ENCODE assay signal across 24 cellular contexts in genomic region chr16:11127610-11128195, GRCh38.
DNase-seq lines count a peak whose midpoint lies in the region; ATAC-seq and TF ChIP-seq lines count a peak whose summit lies in the region.
"Had no signal": no experiment of that assay in that cellular context is flagged by ENCODE, and none has a peak within 500 bp of the region (broad histone marks: within the 10 kb centered on the region; RNA-seq: fewer than 3 reads in every experiment).

No MANE protein-coding gene starts in this region.

- peak overlapping the region; percentile 5; the same call in 1 of the 2 replicates for H3K4me2 ChIP-seq in KMS-11
- no peak overlapping the region for H3K4me2 ChIP-seq in GM23338
- H3K4me2 ChIP-seq: PC-9 had no signal

- no peak for DNase-seq in activated naive CD8-positive, alpha-beta T cell treated with anti-CD3 and anti-CD28 coated beads, Interleukin-2, amount 10 ng/mL, durations not matched to agents 7 days and 5 days
- DNase-seq in activated naive CD8-positive, alpha-beta T cell treated with anti-CD3 and anti-CD28 coated beads for 36 hours: no peak
- DNase-seq in esophagus muscularis mucosa (ENCODE audit: extremely low spot score) (no peak), NCI-H524 (lab: John Stamatoyannopoulos, UW) (no peak), HUDEP-2 (lab: John Stamatoyannopoulos, UW; ENCODE audit: unreplicated experiment in 76 of 76) (no peak), GM23338 (ENCODE audit: low spot score) (no peak)
- no peak for DNase-seq in stimulated activated naive B cell treated with anti-CD40 and anti-IgM and Interleukin-4, amounts not matched to agents 10 μg/mL and 1 μg/mL and 100 μg/mL, for 72 hours
- DNase-seq: activated CD4-positive, alpha-beta T cell treated with anti-CD3 and anti-CD28 coated beads for 4 hours; activated CD8-positive, alpha-beta memory T cell treated with anti-CD3 and anti-CD28 coated beads, Interleukin-2, amount 50 U/mL, for 48 hours; activated gamma-delta T cell; amniotic stem cell; Calu3; hippocampal formation; NCI-H1092; NCI-H1930; NCI-H2227 treated with DMSO at 0.1 percent for 48 hours; occipital lobe; PC-9; SIG-M5; spleen; T-cell had no signal

- no peaks in the 10 kb centered on the region for H3F3A ChIP-seq in GM23338 (replicated peaks; ENCODE audit: low read depth)

- H3K4me1 ChIP-seq in KMS-11 (ENCODE audit: low read depth, poor library complexity, severe bottlenecking): peaks cover 55% of the 10 kb centered on the region
- H3K4me1 ChIP-seq in esophagus muscularis mucosa: peaks cover 39 to 51% (median 44%) of the 10 kb centered on the region in 4 donors
- H3K4me1 ChIP-seq in GM23338 (ENCODE audit: insufficient read depth): no peaks in the 10 kb centered on the region

- no peak overlapping the region for H3K4me3 Mint-ChIP-seq in activated naive CD8-positive, alpha-beta T cell treated with anti-CD3 and anti-CD28 coated beads, Interleukin-2, amount 10 ng/mL, durations not matched to agents 7 days and 5 days
- H3K4me3 Mint-ChIP-seq in activated naive CD8-positive, alpha-beta T cell treated with anti-CD3 and anti-CD28 coated beads for 36 hours: no peak overlapping the region
- H3K4me3 Mint-ChIP-seq in stimulated activated naive B cell treated with anti-CD40 and anti-IgM and Interleukin-4, amounts not matched to agents 10 μg/mL and 1 μg/mL and 100 μg/mL, for 72 hours: no peak overlapping the region
- H3K4me3 Mint-ChIP-seq in GM23338: no peak overlapping the region

- POLR2A ChIA-PET in activated naive CD8-positive, alpha-beta T cell treated with anti-CD3 and anti-CD28 coated beads, Interleukin-2, amount 10 ng/mL, durations not matched to agents 7 days and 5 days (lab: Charles Lee): interaction anchor here (1.5 to 1.8 kb wide), 3 partner anchors 13 to 128 kb away, joined by 5 to 9 read pairs (median 9); partner anchors contain the start of gene SOCS1

- TF ChIP-seq POLR2A in esophagus muscularis mucosa (IDR thresholded peaks at IDR 0.05; ENCODE audit: low read depth): no peak

- H3K9ac ChIP-seq in KMS-11: no peak overlapping the region

- H3K27ac Mint-ChIP-seq in activated naive CD8-positive, alpha-beta T cell treated with anti-CD3 and anti-CD28 coated beads, Interleukin-2, amount 10 ng/mL, durations not matched to agents 7 days and 5 days: peak overlapping the region; percentile 87
- no peak overlapping the region for H3K27ac Mint-ChIP-seq in activated naive CD8-positive, alpha-beta T cell treated with anti-CD3 and anti-CD28 coated beads for 36 hours
- H3K27ac Mint-ChIP-seq in stimulated activated naive B cell treated with anti-CD40 and anti-IgM and Interleukin-4, amounts not matched to agents 10 μg/mL and 1 μg/mL and 100 μg/mL, for 72 hours: peak overlapping the region; percentile 25
- no peak overlapping the region for H3K27ac Mint-ChIP-seq in GM23338

- no peak for TF ChIP-seq CTCF in KMS-11 (conservative IDR thresholded peaks at IDR 0.05; ENCODE audit: low read depth, low read length)
- no peak for TF ChIP-seq CTCF in esophagus muscularis mucosa (IDR thresholded peaks at IDR 0.05)
- TF ChIP-seq CTCF in GM23338 (conservative IDR thresholded peaks at IDR 0.05; ENCODE audit: low read depth in 2 of 2): no peak

- no peaks in the 10 kb centered on the region for H3K79me2 ChIP-seq in KMS-11 (ENCODE audit: insufficient read depth, low read depth)
- no peaks in the 10 kb centered on the region for H3K79me2 ChIP-seq in GM23338 (replicated peaks; ENCODE audit: insufficient read depth)

- no peaks in the 10 kb centered on the region for H3K27me3 Mint-ChIP-seq in activated naive CD8-positive, alpha-beta T cell treated with anti-CD3 and anti-CD28 coated beads, Interleukin-2, amount 10 ng/mL, durations not matched to agents 7 days and 5 days
- H3K27me3 Mint-ChIP-seq in activated naive CD8-positive, alpha-beta T cell treated with anti-CD3 and anti-CD28 coated beads for 36 hours: no peaks in the 10 kb centered on the region
- H3K27me3 Mint-ChIP-seq in stimulated activated naive B cell treated with anti-CD40 and anti-IgM and Interleukin-4, amounts not matched to agents 10 μg/mL and 1 μg/mL and 100 μg/mL, for 72 hours: no peaks in the 10 kb centered on the region
- peaks cover 9% of the 10 kb centered on the region for H3K27me3 Mint-ChIP-seq in GM23338 (ENCODE audit: insufficient read depth, low read depth, poor library complexity)
- H3K27me3 Mint-ChIP-seq: T-cell had no signal

- H3K4me1 Mint-ChIP-seq in activated naive CD8-positive, alpha-beta T cell treated with anti-CD3 and anti-CD28 coated beads, Interleukin-2, amount 10 ng/mL, durations not matched to agents 7 days and 5 days: peaks cover 59% of the 10 kb centered on the region
- peaks cover 35% of the 10 kb centered on the region for H3K4me1 Mint-ChIP-seq in activated naive CD8-positive, alpha-beta T cell treated with anti-CD3 and anti-CD28 coated beads for 36 hours
- peaks cover 44 to 61% of the 10 kb centered on the region in 2 donors for H3K4me1 Mint-ChIP-seq in stimulated activated naive B cell treated with anti-CD40 and anti-IgM and Interleukin-4, amounts not matched to agents 10 μg/mL and 1 μg/mL and 100 μg/mL, for 72 hours
- H3K4me1 Mint-ChIP-seq in GM23338: 0 out of 3 replicates have a peak, but pooled peaks cover 3% of the 10 kb centered on the region

- H4K20me1 ChIP-seq in KMS-11 (ENCODE audit: insufficient read depth): no peaks in the 10 kb centered on the region
- H4K20me1 ChIP-seq in GM23338 (replicated peaks; ENCODE audit: insufficient read depth): no peaks in the 10 kb centered on the region

- no peaks in the 10 kb centered on the region for H3K27me3 ChIP-seq in KMS-11 (ENCODE audit: insufficient read depth, low read depth)
- no peaks in the 10 kb centered on the region for H3K27me3 ChIP-seq in esophagus muscularis mucosa
- no peaks in the 10 kb centered on the region for H3K27me3 ChIP-seq in GM23338 (ENCODE audit: insufficient read depth)
- H3K27me3 ChIP-seq: BLaER1 treated with 17β-estradiol and CSF1 and Interleukin-3, amounts not matched to agents 10 nM and 100 nM; spleen had no signal

- 78% methylated on average over 7 of the region's 7 CpGs for WGBS in esophagus muscularis mucosa

- H3K36me3 Mint-ChIP-seq in activated naive CD8-positive, alpha-beta T cell treated with anti-CD3 and anti-CD28 coated beads, Interleukin-2, amount 10 ng/mL, durations not matched to agents 7 days and 5 days: peaks cover 45% of the 10 kb centered on the region
- peaks cover 10% of the 10 kb centered on the region for H3K36me3 Mint-ChIP-seq in activated naive CD8-positive, alpha-beta T cell treated with anti-CD3 and anti-CD28 coated beads for 36 hours
- peaks cover 68 to 86% of the 10 kb centered on the region in 2 donors for H3K36me3 Mint-ChIP-seq in stimulated activated naive B cell treated with anti-CD40 and anti-IgM and Interleukin-4, amounts not matched to agents 10 μg/mL and 1 μg/mL and 100 μg/mL, for 72 hours
- no peaks in the 10 kb centered on the region for H3K36me3 Mint-ChIP-seq in GM23338 (ENCODE audit: low read depth)

- no peak overlapping the region for H3K4me3 ChIP-seq in KMS-11 (IDR thresholded peaks at IDR 0.05; ENCODE audit: insufficient read depth, low read depth, low read length)
- H3K4me3 ChIP-seq in esophagus muscularis mucosa: no peak overlapping the region
- H3K4me3 ChIP-seq in GM23338: no peak overlapping the region
- H3K4me3 ChIP-seq: BLaER1 treated with 17β-estradiol and CSF1 and Interleukin-3, amounts not matched to agents 10 nM and 100 nM; lung; PC-9; spleen had no signal

- ATAC-seq in activated naive CD8-positive, alpha-beta T cell treated with anti-CD3 and anti-CD28 coated beads, Interleukin-2, amount 10 ng/mL, durations not matched to agents 7 days and 5 days (ENCODE audit: low read depth): no peak
- no peak for ATAC-seq in stimulated activated naive B cell treated with anti-CD40 and anti-IgM and Interleukin-4, amounts not matched to agents 10 μg/mL and 1 μg/mL and 100 μg/mL, for 72 hours (replicated peaks)
- no peak for ATAC-seq in GM23338
- ATAC-seq: T-cell had no signal

- TF ChIP-seq EP300 in esophagus muscularis mucosa (IDR thresholded peaks at IDR 0.05): no peak

- no peaks in the 10 kb centered on the region for H3K36me3 ChIP-seq in KMS-11 (ENCODE audit: insufficient read depth)
- H3K36me3 ChIP-seq in esophagus muscularis mucosa: peaks cover 14 to 44% (median 35%) of the 10 kb centered on the region in 4 donors
- H3K36me3 ChIP-seq in GM23338 (ENCODE audit: insufficient read depth): no peaks in the 10 kb centered on the region

- intact Hi-C loops in esophagus muscularis mucosa (cut with DNase I): no loop called here

- H3K9me2 ChIP-seq in GM23338 (ENCODE audit: insufficient read depth): no peaks in the 10 kb centered on the region

- H3K9me3 Mint-ChIP-seq in activated naive CD8-positive, alpha-beta T cell treated with anti-CD3 and anti-CD28 coated beads, Interleukin-2, amount 10 ng/mL, durations not matched to agents 7 days and 5 days: no peaks in the 10 kb centered on the region
- H3K9me3 Mint-ChIP-seq in activated naive CD8-positive, alpha-beta T cell treated with anti-CD3 and anti-CD28 coated beads for 36 hours: no peaks in the 10 kb centered on the region
- no peaks in the 10 kb centered on the region for H3K9me3 Mint-ChIP-seq in stimulated activated naive B cell treated with anti-CD40 and anti-IgM and Interleukin-4, amounts not matched to agents 10 μg/mL and 1 μg/mL and 100 μg/mL, for 72 hours
- no peaks in the 10 kb centered on the region for H3K9me3 Mint-ChIP-seq in GM23338
- H3K9me3 Mint-ChIP-seq: T-cell had no signal

- H2AFZ ChIP-seq in KMS-11 (ENCODE audit: low read depth) (no peak overlapping the region), GM23338 (no peak overlapping the region)
- H2AFZ ChIP-seq: PC-9 had no signal

- peak overlapping the region; percentile 8; the same call in 1 of the 2 replicates for H3K27ac ChIP-seq in KMS-11
- peak overlapping the region; percentile 44 to 65 (median 58) for H3K27ac ChIP-seq in esophagus muscularis mucosa (replicated peaks in 1 of 4)
- no peak overlapping the region for H3K27ac ChIP-seq in GM23338 (ENCODE audit: low read depth)
- H3K27ac ChIP-seq: PC-9 had no signal

- H3K9me3 ChIP-seq in esophagus muscularis mucosa: no peaks in the 10 kb centered on the region
- H3K9me3 ChIP-seq: BLaER1 treated with 17β-estradiol and CSF1 and Interleukin-3, amounts not matched to agents 10 nM and 100 nM; spleen had no signal

TF ChIP-seq in GM23338, 12 proteins besides CTCF, POLR2A, EP300 and RAD21 (continues in another document):
- TF ChIP-seq CREB1 (CRISPR knock-in tag; IDR thresholded peaks at IDR 0.05; ENCODE audit: low read depth): no peak
- no peak for TF ChIP-seq EZH2phosphoT487 (IDR thresholded peaks at IDR 0.05; ENCODE audit: unreplicated experiment)
- no peak for TF ChIP-seq ETS1 (IDR thresholded peaks at IDR 0.05)
- no peak for TF ChIP-seq EZH2 (IDR thresholded peaks at IDR 0.05; ENCODE audit: low read depth, unreplicated experiment)

Comparison
In these comparisons a context has a peak if more than half of its experiments do, and no peak if none do; other contexts are left out.
1. H3K27ac Mint-ChIP-seq: peak in activated naive CD8-positive, alpha-beta T cell treated with anti-CD3 and anti-CD28 coated beads, Interleukin-2, amount 10 ng/mL, durations not matched to agents 7 days and 5 days (single experiment) and stimulated activated naive B cell treated with anti-CD40 and anti-IgM and Interleukin-4, amounts not matched to agents 10 μg/mL and 1 μg/mL and 100 μg/mL, for 72 hours (single experiment); none in activated naive CD8-positive, alpha-beta T cell treated with anti-CD3 and anti-CD28 coated beads for 36 hours (single experiment) and GM23338 (single experiment).